In genomic region chr19:7211191-7211988, GRCh38 we compare ENCODE assay signal across 15 cellular contexts.
A peak's percentile ranks its signal among the peaks of the same experiment; 100 is the strongest.
DNase-seq lines count a peak whose midpoint lies in the region; ATAC-seq and TF ChIP-seq lines count a peak whose summit lies in the region.
"Had no signal": no experiment of that assay in that cellular context is flagged by ENCODE, and none has a peak within 500 bp of the region (broad histone marks: within the 10 kb centered on the region; RNA-seq: fewer than 3 reads in every experiment).

No MANE protein-coding gene starts in this region.

- 40 to 44% methylated on average over 20 to 21 of the region's 21 CpGs for WGBS in tibial nerve, 2 donors

- H3K79me2 ChIP-seq in GM23338 (replicated peaks; ENCODE audit: insufficient read depth) = peaks cover 20% of the 10 kb centered on the region

- no peaks in the 10 kb centered on the region for H3K9me3 Mint-ChIP-seq in GM23338
- no peaks in the 10 kb centered on the region for H3K9me3 Mint-ChIP-seq in glutamatergic neuron (ENCODE audit: unreplicated experiment)
- H3K9me3 Mint-ChIP-seq: activated naive CD8-positive, alpha-beta T cell treated with anti-CD3 and anti-CD28 coated beads, Interleukin-2, amount 50 U/mL, for 24 hours had no signal

- H3K9me3 ChIP-seq in tibial nerve = no peaks in the 10 kb centered on the region
- H3K9me3 ChIP-seq: SJCRH30 had no signal

- no peaks in the 10 kb centered on the region for H4K20me1 ChIP-seq in GM23338 (replicated peaks; ENCODE audit: insufficient read depth)

- DNase-seq in GM23338 (ENCODE audit: low spot score) (no peak), dedifferentiated amniotic fluid mesenchymal stem cell (ENCODE audit: extremely low spot score) (peak; percentile 7), iPS-NIHi7 (ENCODE audit: extremely low spot score) (peak; percentile 32), pulmonary artery endothelial cell (ENCODE audit: low read depth, low spot score) (peak; percentile 19), glutamatergic neuron (no peak), HPDE6-E6E7 (ENCODE audit: extremely low spot score) (no peak), tibial nerve (ENCODE audit: low spot score in 2 of 2) (no peak)
- DNase-seq: activated CD4-positive, CD25-positive, alpha-beta regulatory T cell; activated naive CD8-positive, alpha-beta T cell treated with anti-CD3 and anti-CD28 coated beads, Interleukin-2, amount 50 U/mL, for 24 hours; activated T-cell treated with anti-CD3 and anti-CD28 coated beads for 4 hours; effector memory CD4-positive, alpha-beta T cell; NCI-H1048; NCI-H774; SJCRH30 had no signal

- H3K36me3 Mint-ChIP-seq in GM23338 (ENCODE audit: low read depth) = no peaks in the 10 kb centered on the region
- no peaks in the 10 kb centered on the region for H3K36me3 Mint-ChIP-seq in glutamatergic neuron (ENCODE audit: unreplicated experiment)

- H3K27ac ChIP-seq in GM23338 (ENCODE audit: low read depth) = peak overlapping the region; percentile 89
- H3K27ac ChIP-seq in tibial nerve = peak overlapping the region in 2 of 4 donors; percentile 49 to 56
- H3K27ac ChIP-seq: SJCRH30 had no signal

- no peaks in the 10 kb centered on the region for H3K36me3 ChIP-seq in GM23338 (ENCODE audit: insufficient read depth)
- no peaks in the 10 kb centered on the region for H3K36me3 ChIP-seq in tibial nerve
- H3K36me3 ChIP-seq: SJCRH30 had no signal

- peak; percentile 34 for ATAC-seq in GM23338
- ATAC-seq in HG03565 (IDR thresholded peaks at IDR 0.05; ENCODE audit: unreplicated experiment) = no peak
- ATAC-seq: activated naive CD8-positive, alpha-beta T cell treated with anti-CD3 and anti-CD28 coated beads, Interleukin-2, amount 50 U/mL, for 24 hours had no signal

- TF ChIP-seq CTCF in GM23338 (conservative IDR thresholded peaks at IDR 0.05; ENCODE audit: low read depth in 2 of 2) (no peak), glutamatergic neuron (IDR thresholded peaks at IDR 0.05; ENCODE audit: partially characterized antibody, unreplicated experiment) (no peak), tibial nerve (IDR thresholded peaks at IDR 0.05) (no peak)

- peak in 1 of 2 donors; percentile 55 for TF ChIP-seq EP300 in tibial nerve (IDR thresholded peaks at IDR 0.05)

- no peak overlapping the region for H3K4me3 Mint-ChIP-seq in GM23338
- H3K4me3 Mint-ChIP-seq in glutamatergic neuron (ENCODE audit: unreplicated experiment) = no peak overlapping the region
- H3K4me3 Mint-ChIP-seq: activated naive CD8-positive, alpha-beta T cell treated with anti-CD3 and anti-CD28 coated beads, Interleukin-2, amount 50 U/mL, for 24 hours had no signal

- peaks cover 39% of the 10 kb centered on the region for H3K4me1 Mint-ChIP-seq in GM23338
- H3K4me1 Mint-ChIP-seq in glutamatergic neuron (ENCODE audit: low read depth, unreplicated experiment) = no peaks in the 10 kb centered on the region

- H2AFZ ChIP-seq in GM23338 = no peak overlapping the region

- no peak overlapping the region for H3K27ac Mint-ChIP-seq in GM23338
- no peak overlapping the region for H3K27ac Mint-ChIP-seq in glutamatergic neuron (ENCODE audit: unreplicated experiment)
- H3K27ac Mint-ChIP-seq: activated naive CD8-positive, alpha-beta T cell treated with anti-CD3 and anti-CD28 coated beads, Interleukin-2, amount 50 U/mL, for 24 hours had no signal

- no peak for TF ChIP-seq POLR2A in tibial nerve (IDR thresholded peaks at IDR 0.05)

- H3K27me3 ChIP-seq in GM23338 (ENCODE audit: insufficient read depth) = no peaks in the 10 kb centered on the region
- H3K27me3 ChIP-seq in tibial nerve = no peaks in the 10 kb centered on the region
- H3K27me3 ChIP-seq: SJCRH30 had no signal

- H3K4me3 ChIP-seq in GM23338 (no peak overlapping the region), tibial nerve (no peak overlapping the region)
- H3K4me3 ChIP-seq: SJCRH30 had no signal

- no peaks in the 10 kb centered on the region for H3K9me2 ChIP-seq in GM23338 (ENCODE audit: insufficient read depth)

- H3K4me2 ChIP-seq in GM23338 = peak overlapping the region; percentile 6; the same call in 1 of the 2 replicates

- H3K27me3 Mint-ChIP-seq in GM23338 (ENCODE audit: insufficient read depth, low read depth, poor library complexity) (peaks cover 5% of the 10 kb centered on the region), glutamatergic neuron (ENCODE audit: unreplicated experiment) (no peaks in the 10 kb centered on the region)

- H3K4me1 ChIP-seq in GM23338 (ENCODE audit: insufficient read depth) = peaks cover 35% of the 10 kb centered on the region
- peaks cover 0 to 56% (median 5%) of the 10 kb centered on the region in 4 donors for H3K4me1 ChIP-seq in tibial nerve

- peaks cover 11% of the 10 kb centered on the region; the same call in 1 of the 2 replicates for H3F3A ChIP-seq in GM23338 (replicated peaks; ENCODE audit: low read depth)

TF ChIP-seq in GM23338, 12 proteins besides CTCF, POLR2A, EP300 and RAD21 (continues in another document):
- no peak for TF ChIP-seq EZH2 (IDR thresholded peaks at IDR 0.05; ENCODE audit: low read depth, unreplicated experiment)
- TF ChIP-seq POLR2AphosphoS5 (IDR thresholded peaks at IDR 0.05; ENCODE audit: low read depth) = no peak
- no peak for TF ChIP-seq NANOG (IDR thresholded peaks at IDR 0.05; ENCODE audit: borderline replicate concordance)
- TF ChIP-seq EZH2phosphoT487 (IDR thresholded peaks at IDR 0.05; ENCODE audit: unreplicated experiment) = no peak
- no peak for TF ChIP-seq ZNF331 (CRISPR knock-in tag; IDR thresholded peaks at IDR 0.05; ENCODE audit: low read depth)
- no peak for TF ChIP-seq JUNB (IDR thresholded peaks at IDR 0.05; ENCODE audit: unreplicated experiment)
- TF ChIP-seq, protein P1, sequence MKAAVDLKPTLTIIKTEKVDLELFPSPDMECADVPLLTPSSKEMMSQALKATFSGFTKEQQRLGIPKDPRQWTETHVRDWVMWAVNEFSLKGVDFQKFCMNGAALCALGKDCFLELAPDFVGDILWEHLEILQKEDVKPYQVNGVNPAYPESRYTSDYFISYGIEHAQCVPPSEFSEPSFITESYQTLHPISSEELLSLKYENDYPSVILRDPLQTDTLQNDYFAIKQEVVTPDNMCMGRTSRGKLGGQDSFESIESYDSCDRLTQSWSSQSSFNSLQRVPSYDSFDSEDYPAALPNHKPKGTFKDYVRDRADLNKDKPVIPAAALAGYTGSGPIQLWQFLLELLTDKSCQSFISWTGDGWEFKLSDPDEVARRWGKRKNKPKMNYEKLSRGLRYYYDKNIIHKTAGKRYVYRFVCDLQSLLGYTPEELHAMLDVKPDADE (IDR thresholded peaks at IDR 0.05) = no peak
- no peak for TF ChIP-seq REST (IDR thresholded peaks at IDR 0.05; ENCODE audit: unreplicated experiment)
- no peak for TF ChIP-seq STAT1 (IDR thresholded peaks at IDR 0.05; ENCODE audit: unreplicated experiment)

Comparison
In these comparisons a context has a peak if more than half of its experiments do, and no peak if none do; other contexts are left out.
1. DNase-seq: peak in dedifferentiated amniotic fluid mesenchymal stem cell (single experiment), iPS-NIHi7 (single experiment) and pulmonary artery endothelial cell (single experiment); none in GM23338 (single experiment), glutamatergic neuron (single experiment), HPDE6-E6E7 (single experiment) and tibial nerve (0 of 2).